Comparison of ENCODE assay signal across 1 cellular context in genomic region chr15:79990280-79990996, GRCh38.
TF ChIP-seq lines count a peak whose summit lies in the region.

No MANE protein-coding gene starts in this region.

TF ChIP-seq in K562, 482 proteins besides CTCF, POLR2A, EP300 and RAD21 (continued from another document):
- TF ChIP-seq CHD7 (IDR thresholded peaks at IDR 0.05; ENCODE audit: low read depth, low read length) (no peak), CREM (IDR thresholded peaks at IDR 0.05; ENCODE audit: low read depth) (no peak), ATF4 (CRISPR knock-in tag; IDR thresholded peaks at IDR 0.05) (no peak), SPI1 (IDR thresholded peaks at IDR 0.05; ENCODE audit: borderline replicate concordance, low read depth, low read length) (0 out of 2 replicates have a peak, but pooled peaks have one; percentile 2)
